10 cellular contexts compared by ENCODE assay signal in the genomic region with DNA sequence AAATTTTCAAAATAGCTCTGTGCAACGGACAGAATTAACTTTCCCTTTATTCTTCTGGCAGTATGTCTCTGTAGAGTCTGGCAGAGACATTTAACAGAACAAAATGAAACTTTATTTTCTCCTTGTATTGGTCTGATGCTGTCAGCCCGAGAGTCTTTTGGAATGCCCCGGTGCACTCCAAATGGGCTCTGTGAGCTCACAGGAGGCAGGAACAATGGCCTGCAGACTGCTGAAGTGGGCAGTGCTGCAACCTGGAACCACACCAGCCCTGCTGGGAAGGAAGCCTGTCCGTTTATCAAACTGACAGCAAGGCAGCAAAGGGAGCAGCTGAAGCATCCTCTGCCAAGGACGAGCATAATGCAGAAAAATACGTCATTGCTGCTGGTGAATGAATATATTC.
DNase-seq lines count a peak whose midpoint lies in the region; ATAC-seq and TF ChIP-seq lines count a peak whose summit lies in the region.
"Had no signal": no experiment of that assay in that cellular context is flagged by ENCODE, and none has a peak within 500 bp of the region (broad histone marks: within the 10 kb centered on the region; RNA-seq: fewer than 3 reads in every experiment).

No MANE protein-coding gene starts in this region.

- WGBS in thyroid gland, 2 donors = 27 to 29% methylated on average over 6 of the region's 6 CpGs
- WGBS in mesendoderm (ENCODE audit: extremely low coverage, insufficient coverage, low lambda C conversion rate) = no CpG with 5 or more reads among the region's 6 CpGs

- H3K9me3 ChIP-seq in muscle layer of duodenum (ENCODE audit: control insufficient read depth in 1 of 2, low read length in 2 of 2) = no peaks in the 10 kb centered on the region
- no peaks in the 10 kb centered on the region for H3K9me3 ChIP-seq in thyroid gland
- H3K9me3 ChIP-seq in A673 (ENCODE audit: low read depth, low read length, poor library complexity, severe bottlenecking) = no peaks in the 10 kb centered on the region
- H3K9me3 ChIP-seq: esophagus squamous epithelium had no signal

- H3K4me1 ChIP-seq in muscle layer of duodenum (ENCODE audit: control insufficient read depth in 1 of 2, insufficient read depth in 2 of 2, low read length in 2 of 2) (peaks cover 4 to 9% of the 10 kb centered on the region in 2 donors), thyroid gland (peaks cover 15 to 16% of the 10 kb centered on the region in 2 donors), mesendoderm (ENCODE audit: control insufficient read depth, low read depth, low read length) (no peaks in the 10 kb centered on the region), A673 (ENCODE audit: insufficient read depth, low read length, poor library complexity, severe bottlenecking) (no peaks in the 10 kb centered on the region)

- CTCF ChIA-PET in A673 (lab: Charles Lee) = no interaction called here

- no peak overlapping the region for H3K4me2 ChIP-seq in mesendoderm (ENCODE audit: low read length)

- no peak overlapping the region for H3K4ac ChIP-seq in mesendoderm (ENCODE audit: low read depth, low read length)

- H3K27ac ChIP-seq in muscle layer of duodenum (ENCODE audit: low read length) = peak overlapping the region; percentile 37
- peak overlapping the region in 1 of 3 donors; percentile 20 for H3K27ac ChIP-seq in thyroid gland
- H3K27ac ChIP-seq in mesendoderm (ENCODE audit: low read depth, low read length) = no peak overlapping the region
- H3K27ac ChIP-seq in A673 (ENCODE audit: low read depth, low read length, poor library complexity, severe bottlenecking) = no peak overlapping the region

- H2BK120ac ChIP-seq in mesendoderm (ENCODE audit: low read depth, low read length) = no peak overlapping the region

- no peak overlapping the region for H4K5ac ChIP-seq in mesendoderm (ENCODE audit: low read length)

- no peak for ATAC-seq in activated CD4-positive, CD25-positive, alpha-beta regulatory T cell treated with anti-CD3 and anti-CD28 coated beads, Interleukin-2, amount 50 U/mL, for 24 hours

- no peak overlapping the region for H2AK5ac ChIP-seq in mesendoderm (ENCODE audit: low read length)

- POLR2A ChIA-PET in A673 (lab: Charles Lee; ENCODE audit: low non-redundant PET) = no interaction called here

- H3K23ac ChIP-seq in mesendoderm (ENCODE audit: low read length) = no peak overlapping the region

- H2BK5ac ChIP-seq in mesendoderm (ENCODE audit: low read length) = no peak overlapping the region

- H3K18ac ChIP-seq in mesendoderm (ENCODE audit: low read length) = no peak overlapping the region

- no peak overlapping the region for H4K8ac ChIP-seq in mesendoderm (ENCODE audit: low read depth, low read length)

- H3K56ac ChIP-seq in mesendoderm (ENCODE audit: low read length) = no peak overlapping the region

- no peak overlapping the region for H2BK15ac ChIP-seq in mesendoderm (replicated peaks; ENCODE audit: low read depth)

- H3K4me3 ChIP-seq in fibroblast of mammary gland (ENCODE audit: control insufficient read depth, low read depth, low read length) (no peak overlapping the region), muscle layer of duodenum (ENCODE audit: low read depth in 1 of 2, low read length in 2 of 2) (peak overlapping the region; percentile 27 to 47), thyroid gland (replicated peaks in 1 of 3) (no peak overlapping the region), mesendoderm (ENCODE audit: low read length) (no peak overlapping the region), A673 (ENCODE audit: low read depth, low read length, poor library complexity, severe bottlenecking) (no peak overlapping the region)

- no peak for TF ChIP-seq POLR2A in thyroid gland (IDR thresholded peaks at IDR 0.05)

- no peaks in the 10 kb centered on the region for H3K79me1 ChIP-seq in mesendoderm (ENCODE audit: low read length)

- DNase-seq in NCI-H446 treated with DMSO at 0.1 percent for 48 hours (lab: John Stamatoyannopoulos, UW) (peak; percentile 19), fibroblast of mammary gland (ENCODE audit: low read depth) (peak; percentile 75), thyroid gland (peak; percentile 63 to 70), mesendoderm (no peak), NCI-H2171 treated with DMSO at 0.1 percent for 48 hours (lab: John Stamatoyannopoulos, UW) (no peak), A673 (ENCODE audit: low spot score) (no peak)
- DNase-seq: Calu3, esophagus squamous epithelium had no signal

- no peak overlapping the region for H3K9ac ChIP-seq in mesendoderm (ENCODE audit: low read length)

- no peaks in the 10 kb centered on the region for H3K36me3 ChIP-seq in muscle layer of duodenum (ENCODE audit: control insufficient read depth in 1 of 2, insufficient read depth in 2 of 2, low read length in 2 of 2)
- no peaks in the 10 kb centered on the region for H3K36me3 ChIP-seq in thyroid gland
- no peaks in the 10 kb centered on the region for H3K36me3 ChIP-seq in mesendoderm (ENCODE audit: control insufficient read depth, insufficient read depth, low read length)
- H3K36me3 ChIP-seq in A673 (ENCODE audit: insufficient read depth, low read length, poor library complexity, severe bottlenecking) = no peaks in the 10 kb centered on the region
- H3K36me3 ChIP-seq: esophagus squamous epithelium had no signal

- TF ChIP-seq CTCF in fibroblast of mammary gland (conservative IDR thresholded peaks at IDR 0.05; ENCODE audit: control insufficient read depth, insufficient read depth, low read depth, low read length) (no peak), thyroid gland (IDR thresholded peaks at IDR 0.05) (no peak), A673 (conservative IDR thresholded peaks at IDR 0.05; ENCODE audit: low read depth, low read length) (no peak)

- intact Hi-C loops in thyroid gland (cut with DNase I) (no loop called here), A673 (cut with micrococcal nuclease; ENCODE audit: unreplicated experiment) (no loop called here)

- H3K79me2 ChIP-seq in mesendoderm (ENCODE audit: control insufficient read depth, insufficient read depth, low read length) = no peaks in the 10 kb centered on the region

- BruUV-seq in A673 (replicated peaks; lab: Mats Ljungman, UMichigan) = no TSS peak

- H3K27me3 ChIP-seq in muscle layer of duodenum (ENCODE audit: low read depth, low read length) (no peaks in the 10 kb centered on the region), thyroid gland (no peaks in the 10 kb centered on the region), mesendoderm (ENCODE audit: insufficient read depth, low read length, poor library complexity) (no peaks in the 10 kb centered on the region), A673 (replicated peaks; ENCODE audit: insufficient read depth, low read depth, low read length, poor library complexity) (no peaks in the 10 kb centered on the region)
- H3K27me3 ChIP-seq: esophagus squamous epithelium had no signal

Comparison
In these comparisons a context has a peak if more than half of its experiments do, and no peak if none do; other contexts are left out.
1. DNase-seq: peak in NCI-H446 treated with DMSO at 0.1 percent for 48 hours (single experiment), fibroblast of mammary gland (single experiment) and thyroid gland (2 of 2); none in mesendoderm (single experiment), NCI-H2171 treated with DMSO at 0.1 percent for 48 hours (single experiment) and A673 (single experiment).
2. H3K4me3 ChIP-seq: peak in muscle layer of duodenum (2 of 2); none in fibroblast of mammary gland (single experiment), thyroid gland (0 of 3), mesendoderm (single experiment) and A673 (single experiment).